Comparison of ENCODE assay signal across 4 cellular contexts in the genomic region with DNA sequence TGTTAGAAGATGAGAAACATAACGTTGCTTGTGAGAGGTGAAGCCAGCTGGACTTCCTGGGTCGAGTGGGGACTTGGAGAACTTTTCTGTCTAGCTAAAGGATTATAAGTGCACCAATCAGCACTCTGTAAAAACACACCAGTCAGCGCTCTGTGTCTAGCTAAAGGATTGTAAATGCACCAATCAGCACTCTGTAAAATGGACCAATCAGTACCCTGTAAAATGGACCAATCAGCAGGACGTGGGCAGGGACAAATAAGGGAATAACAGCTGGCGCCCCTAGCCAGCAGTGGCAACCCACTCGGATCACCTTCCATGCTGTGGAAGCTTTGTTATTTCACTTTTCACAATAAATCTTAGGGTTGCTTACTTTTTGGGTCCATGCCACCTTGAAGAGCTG. TPM values are rescaled to one million over a fixed set of nuclear protein-coding genes. Genes with fewer than 3 reads are reported as not detected.
DNase-seq lines count a peak whose midpoint lies in the region; ATAC-seq, FAIRE-seq and TF ChIP-seq lines count a peak whose summit lies in the region.
"Not testable (repeated sequence)": the region's sequence is repeated elsewhere in the genome, so short reads cannot be mapped to it uniquely, and the experiment has no call there.

No MANE protein-coding gene starts in this region.

- H3K4me1 ChIP-seq in A549 (peaks cover 15% of the 10 kb centered on the region; the same call in 2 of the 3 replicates), K562 (replicated peaks in 1 of 2; ENCODE audit: control insufficient read depth in 2 of 2, insufficient read depth in 2 of 2, low read length in 2 of 2) (peaks cover 5 to 13% of the 10 kb centered on the region in 2 experiments; a peak in 2 of 5 replicates), HepG2 (ENCODE audit: insufficient read depth, low read length) (peaks cover 68% of the 10 kb centered on the region), right lobe of liver (peaks cover 0 to 18% (median 9%) of the 10 kb centered on the region in 4 donors)

- H3K27ac ChIP-seq in A549; K562 (ENCODE audit: extremely low read depth, low read depth, low read length): not testable (repeated sequence)
- H3K27ac ChIP-seq in HepG2 (ENCODE audit: extremely low read length, insufficient read depth, low read length) (peak overlapping the region; percentile 63), right lobe of liver (peak overlapping the region in 2 of 3 donors; percentile 42 to 71)

- H3K9me3 ChIP-seq in A549; K562 (replicated peaks; ENCODE audit: control insufficient read depth, insufficient read depth, low read depth, low read length); HepG2 (ENCODE audit: low read length); right lobe of liver: not testable (repeated sequence)

- intact Hi-C loops in K562 (cut with micrococcal nuclease); HepG2 (cut with micrococcal nuclease; ENCODE audit: unreplicated experiment); right lobe of liver (cut with DNase I): not testable (repeated sequence)

- H3K79me2 ChIP-seq in K562 (ENCODE audit: control insufficient read depth, insufficient read depth, low read length) (peaks cover 32% of the 10 kb centered on the region), HepG2 (ENCODE audit: insufficient read depth, low read length) (peaks cover 24% of the 10 kb centered on the region)

- not testable (repeated sequence) for TF ChIP-seq CTCF in A549 (IDR thresholded peaks at IDR 0.05); K562 (IDR thresholded peaks at IDR 0.05 in 2 of 3, conservative IDR thresholded peaks at IDR 0.05 in 1 of 3; ENCODE audit: insufficient read depth in 2 of 3, low read depth in 1 of 3, low read length in 3 of 3); HepG2 (CRISPR knock-in tag; IDR thresholded peaks at IDR 0.05); right lobe of liver (IDR thresholded peaks at IDR 0.05)

- CTCF ChIA-PET in A549 (lab: Yijun Ruan, JAX) = interaction anchor here (0.7 to 1.2 kb wide), 2 partner anchors 103 to 164 kb away, joined by 3 to 4 read pairs; no protein-coding TSS in a partner anchor
- CTCF ChIA-PET in K562 (lab: Yijun Ruan, JAX; ENCODE audit: low intra/inter-chr PET ratio) = interaction anchor here (0.6 kb wide), 1 partner anchor 328 kb away, joined by 3 read pairs; no protein-coding TSS in a partner anchor
- CTCF ChIA-PET in HepG2 (lab: Yijun Ruan, JAX; ENCODE audit: low intra/inter-chr PET ratio, low total read pairs) = not testable (repeated sequence)

- not testable (repeated sequence) for DNase-seq in A549 (ENCODE audit: low read depth in 1 of 2, low spot score in 1 of 2); K562 (ENCODE audit: extremely low read depth in 1 of 4, low spot score in 3 of 4); HepG2 (ENCODE audit: low spot score); right lobe of liver

- not testable (repeated sequence) for H2AFZ ChIP-seq in K562 (ENCODE audit: low read depth, low read length)
- H2AFZ ChIP-seq in HepG2 (ENCODE audit: low read length) = peak overlapping the region; percentile 74

- H3K9me1 ChIP-seq in K562 (ENCODE audit: control insufficient read depth, insufficient read depth, low read length) = not testable (repeated sequence)

- TF ChIP-seq EP300 in A549 (IDR thresholded peaks at IDR 0.05); K562 (IDR thresholded peaks at IDR 0.05; ENCODE audit: low read length); HepG2 (IDR thresholded peaks at IDR 0.05; ENCODE audit: low read depth in 2 of 2, low read length in 2 of 2); HepG2 (CRISPR knock-in tag; IDR thresholded peaks at IDR 0.05; ENCODE audit: borderline replicate concordance): not testable (repeated sequence)

- not testable (repeated sequence) for TF ChIP-seq RAD21 in A549 (conservative IDR thresholded peaks at IDR 0.05 in 1 of 2, IDR thresholded peaks at IDR 0.05 in 1 of 2); K562 (CRISPR knock-in tag; conservative IDR thresholded peaks at IDR 0.05 in 1 of 2, IDR thresholded peaks at IDR 0.05 in 1 of 2); HepG2 (CRISPR knock-in tag; IDR thresholded peaks at IDR 0.05)

- H3K27me3 ChIP-seq in K562 (ENCODE audit: control insufficient read depth in 2 of 2, insufficient read depth in 2 of 2, low read length in 2 of 2); HepG2 (ENCODE audit: control insufficient read depth in 1 of 2, insufficient read depth in 2 of 2, low read length in 2 of 2); right lobe of liver: not testable (repeated sequence)

- POLR2A ChIA-PET in A549 (lab: Yijun Ruan, JAX); K562 (lab: Yijun Ruan, JAX); HepG2 (lab: Yijun Ruan, JAX): not testable (repeated sequence)

- 83% methylated on average over 6 of the region's 6 CpGs for WGBS in A549 (ENCODE audit: missing lambda C conversion rate)
- 94% methylated on average over 6 of the region's 6 CpGs for WGBS in K562 (ENCODE audit: insufficient coverage, low coverage, missing lambda C conversion rate)
- WGBS in HepG2 (ENCODE audit: low lambda C conversion rate) = 95% methylated on average over 6 of the region's 6 CpGs
- 73% methylated on average over 4 of the region's 6 CpGs for WGBS in right lobe of liver (ENCODE audit: insufficient coverage, low coverage, low lambda C conversion rate, missing lambda C conversion rate)

- H3K4me2 ChIP-seq in A549; K562 (ENCODE audit: insufficient read depth, low read length): not testable (repeated sequence)
- peak overlapping the region; percentile 29; the same call in 1 of the 2 replicates for H3K4me2 ChIP-seq in HepG2 (ENCODE audit: low read depth, low read length)

- not testable (repeated sequence) for FAIRE-seq in A549 (lab: Jason Lieb, UNC); K562 (lab: Jason Lieb, UNC); HepG2 (lab: Jason Lieb, UNC)

- not testable (repeated sequence) for ATAC-seq in A549, K562, HepG2, right lobe of liver

- not testable (repeated sequence) for H3K36me3 ChIP-seq in K562 (ENCODE audit: control insufficient read depth, insufficient read depth, low read length); HepG2 (replicated peaks in 1 of 2; ENCODE audit: control insufficient read depth in 1 of 2, insufficient read depth in 2 of 2, low read length in 2 of 2); right lobe of liver

- in situ Hi-C loops in K562 (cut with MboI); HepG2 (cut with HindIII; ENCODE audit: extremely low pct_ligation_motif_present, low pct_unique_long_range_greater_than_20kb): not testable (repeated sequence)

- TF ChIP-seq POLR2A in A549 (IDR thresholded peaks at IDR 0.05; ENCODE audit: low read length); K562 (conservative IDR thresholded peaks at IDR 0.05); HepG2 (IDR thresholded peaks at IDR 0.05; ENCODE audit: insufficient read depth in 1 of 2, low read depth in 2 of 2, low read length in 2 of 2); right lobe of liver (IDR thresholded peaks at IDR 0.05): not testable (repeated sequence)

- BruUV-seq in K562 (replicated peaks; lab: Mats Ljungman, UMichigan); HepG2 (replicated peaks; lab: Mats Ljungman, UMichigan): not testable (repeated sequence)

- H4K20me1 ChIP-seq in K562 (replicated peaks; ENCODE audit: control insufficient read depth, insufficient read depth, low read length); HepG2 (ENCODE audit: insufficient read depth, low read length): not testable (repeated sequence)

- not testable (repeated sequence) for H3K4me3 ChIP-seq in A549; K562; HepG2 (replicated peaks in 1 of 3; ENCODE audit: insufficient read depth in 1 of 3, low read depth in 2 of 3, low read length in 3 of 3); right lobe of liver

- H3K9ac ChIP-seq in K562 (ENCODE audit: insufficient read depth in 1 of 2, low read depth in 2 of 2, low read length in 2 of 2); HepG2 (ENCODE audit: insufficient read depth, low read depth, low read length): not testable (repeated sequence)

RNA-seq across cellular contexts. Expression of a gene that starts 2.8 kb away (rescaled TPM):
- polyA plus RNA-seq in A549 (2011; rRNA removed) (44.3 and 75.3 TPM in 2 replicates), A549 (2017; fragmentation: RNase III; extraction: RNeasy Plus Mini Kit Qiagen cat#74134 plus additional on column Dnase treatment) (47.7 to 51.0 TPM (median 50.2 TPM) in 3 replicates), K562 (2011; rRNA removed) (41.1 and 48.4 TPM in 2 replicates), K562 (2014; fragmentation: Illumina TruSeq; extraction: Trizol) (48.3 and 63.2 TPM in 2 replicates), K562 (2014; fragmentation: Nextera tagmentation; extraction: Ambion mirVana) (10 to 100 TPM; 67.6 to 74.5 TPM), K562 (2014; rRNA removed) (42.6 and 43.5 TPM in 2 replicates), HepG2 (2011; rRNA removed) (13.3 and 19.2 TPM in 2 replicates)
- 18.3 and 21.4 TPM in 2 replicates for polyA plus RNA-seq in A549 (2012; cell fraction: cytosol; rRNA removed)
- polyA plus RNA-seq in A549 (2012; cell fraction: nucleus; rRNA removed) = 3.3 and 5.2 TPM in 2 replicates
- 7.5 and 8.9 TPM in 2 replicates for polyA minus RNA-seq in A549 (2011; rRNA and poly(A)+ RNA removed)
- 5.1 and 18.0 TPM in 2 replicates for total RNA-seq in K562 (2011; cell fraction: chromatin; rRNA removed; ENCODE audit: low replicate concordance)
- 3.4 and 4.5 TPM in 2 replicates for total RNA-seq in K562 (2011; cell fraction: nucleolus; rRNA removed)
- total RNA-seq in K562 (2011; cell fraction: nucleoplasm; rRNA removed) = 11.1 and 18.9 TPM in 2 replicates
- total RNA-seq in K562 (2014; rRNA removed) (32.7 and 33.0 TPM in 2 replicates), K562 (2014; rRNA removed; fragmentation: Illumina TruSeq; extraction: Trizol) (51.8 and 57.5 TPM in 2 replicates), K562 (2015; rRNA removed; fragmentation: Illumina TruSeq; extraction: Trizol) (39.1 and 43.8 TPM in 2 replicates), K562 (2021) (34.0 and 36.9 TPM in 2 replicates), HepG2 (2016; rRNA removed; fragmentation: Illumina TruSeq; extraction: Trizol) (41.9 and 53.5 TPM in 2 replicates), right lobe of liver (10 to 100 TPM; 34.8 to 65.0 (median 44.6) TPM)
- polyA plus RNA-seq in K562 (2011; cell fraction: cytosol; rRNA removed) = 8.9 and 17.6 TPM in 2 replicates
- polyA plus RNA-seq in K562 (2011; cell fraction: nucleus; rRNA removed) = 6.9 and 13.8 TPM in 2 replicates
- 29.9 and 41.6 TPM in 2 replicates for polyA plus RNA-seq in K562 (2012)
- polyA minus RNA-seq in K562 (2011; rRNA and poly(A)+ RNA removed) = 35.2 and 36.1 TPM in 2 replicates
- 10.5 and 12.0 TPM in 2 replicates for polyA minus RNA-seq in K562 (2011; cell fraction: cytosol; rRNA and poly(A)+ RNA removed)
- 10.6 and 19.3 TPM in 2 replicates for polyA minus RNA-seq in K562 (2011; cell fraction: nucleus; rRNA and poly(A)+ RNA removed)
- 13.8 and 14.3 TPM in 2 replicates for total RNA-seq in HepG2 (2016; cell fraction: cytosol; rRNA removed; fragmentation: Illumina TruSeq; extraction: Trizol; ENCODE audit: low read depth)
- 37.8 and 54.2 TPM in 2 replicates for total RNA-seq in HepG2 (2016; cell fraction: insoluble cytoplasmic fraction; rRNA removed; fragmentation: Illumina TruSeq; extraction: Trizol)
- total RNA-seq in HepG2 (2016; cell fraction: membrane; rRNA removed; fragmentation: Illumina TruSeq; extraction: Trizol) = 36.0 and 36.2 TPM in 2 replicates
- 20.8 and 22.3 TPM in 2 replicates for total RNA-seq in HepG2 (2016; cell fraction: nucleus; rRNA removed; fragmentation: Illumina TruSeq; extraction: Trizol)
- polyA plus RNA-seq in HepG2 (2011; cell fraction: cytosol; rRNA removed) = 9.1 and 14.4 TPM in 2 replicates
- 6.2 and 10.1 TPM in 2 replicates for polyA plus RNA-seq in HepG2 (2011; cell fraction: nucleus; rRNA removed)
- polyA plus RNA-seq in HepG2 (2012) = 24.2 and 29.8 TPM in 2 replicates
- 20.1 and 24.5 TPM in 2 replicates for polyA plus RNA-seq in HepG2 (2016; cell fraction: cytosol; fragmentation: Illumina TruSeq; extraction: Trizol; ENCODE audit: low read depth)
- 67.1 and 69.6 TPM in 2 replicates for polyA plus RNA-seq in HepG2 (2016; cell fraction: insoluble cytoplasmic fraction; fragmentation: Illumina TruSeq; extraction: Trizol; ENCODE audit: low read depth)
- 45.5 and 45.8 TPM in 2 replicates for polyA plus RNA-seq in HepG2 (2016; cell fraction: membrane; fragmentation: Illumina TruSeq; extraction: Trizol; ENCODE audit: low read depth)
- 32.3 and 36.1 TPM in 2 replicates for polyA plus RNA-seq in HepG2 (2016; cell fraction: nucleus; fragmentation: Illumina TruSeq; extraction: Trizol; ENCODE audit: insufficient read depth, low read depth)
- 3.1 and 8.6 TPM in 2 replicates for polyA minus RNA-seq in HepG2 (2011; rRNA and poly(A)+ RNA removed; ENCODE audit: low replicate concordance)
- polyA minus RNA-seq in HepG2 (2011; cell fraction: cytosol; rRNA and poly(A)+ RNA removed) = 7.5 and 9.3 TPM in 2 replicates
- polyA minus RNA-seq in HepG2 (2011; cell fraction: nucleus; rRNA and poly(A)+ RNA removed) = 16.4 and 23.2 TPM in 2 replicates
